29 cellular contexts compared by ENCODE assay signal in the genomic region with DNA sequence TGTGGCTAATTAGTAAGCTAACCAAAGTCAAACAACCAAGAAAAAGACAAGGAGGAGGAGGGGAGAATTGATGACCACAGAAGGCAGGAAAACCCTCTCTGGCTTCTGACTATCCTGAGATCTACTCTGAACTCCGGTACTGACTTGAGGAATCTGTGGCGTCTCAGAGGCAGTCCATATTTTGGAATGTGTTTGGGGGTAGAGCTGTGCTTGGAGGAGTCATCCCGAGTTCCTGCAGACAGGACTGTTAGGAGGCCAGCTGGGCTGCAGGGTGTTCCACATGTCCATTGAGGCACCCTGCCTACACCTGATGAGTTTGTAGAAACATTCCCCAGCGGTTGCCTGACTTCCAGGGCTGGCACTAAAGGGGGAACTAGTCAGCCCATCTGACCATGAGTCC.
"Had no signal": no experiment of that assay in that cellular context is flagged by ENCODE, and none has a peak within 500 bp of the region (broad histone marks: within the 10 kb centered on the region; RNA-seq: fewer than 3 reads in every experiment).

No MANE protein-coding gene starts in this region.

- FAIRE-seq: colon had no signal

- H3K36me3 ChIP-seq: esophagus squamous epithelium, WERI-Rb-1 had no signal

- H3K4me3 ChIP-seq: body of pancreas, esophagus squamous epithelium had no signal

- DNase-seq: activated B cell treated with CpG ODN at 0.5 μM for 24 hours; activated CD4-positive, alpha-beta T cell treated with anti-CD3 and anti-CD28 coated beads for 48 hours; activated CD4-positive, alpha-beta T cell treated with anti-CD3 and anti-CD28 coated beads, Interleukin-2, amount 50 U/mL, for 1 hour; activated CD4-positive, alpha-beta T cell treated with anti-CD3 and anti-CD28 coated beads, Interleukin-2, amount 50 U/mL, for 48 hours; activated CD8-positive, alpha-beta memory T cell treated with anti-CD3 and anti-CD28 coated beads for 24 hours; activated CD8-positive, alpha-beta T cell treated with anti-CD3 and anti-CD28 coated beads for 36 hours; activated effector memory CD4-positive, alpha-beta T cell treated with Interleukin-2 at 50 U/mL for 16 hours; activated gamma-delta T cell treated with Interleukin-2 at 50 U/mL for 16 hours; activated naive CD4-positive, alpha-beta T cell treated with anti-CD3 and anti-CD28 coated beads, Interleukin-2, amount 50 U/mL, for 16 hours; activated naive CD4-positive, alpha-beta T cell treated with Interleukin-2 at 50 U/mL for 16 hours; activated T-cell treated with anti-CD3 and anti-CD28 coated beads, Interleukin-2, amount 50 U/mL, for 4 hours; amniotic stem cell; anterior cingulate cortex; body of pancreas; caudate nucleus; cortex of kidney; dermis blood vessel endothelial cell; effector CD4-positive, alpha-beta T cell; effector memory CD8-positive, alpha-beta T cell; erythroblast; esophagus squamous epithelium; foreskin melanocyte; head of caudate nucleus; T-helper 17 cell; T1000; WERI-Rb-1 had no signal

- H3K27me3 ChIP-seq: body of pancreas, esophagus squamous epithelium had no signal

- H3K9me3 ChIP-seq: body of pancreas, esophagus squamous epithelium had no signal

- H3K4me1 ChIP-seq: body of pancreas had no signal

- H3K27ac ChIP-seq: body of pancreas, esophagus squamous epithelium, WERI-Rb-1 had no signal

- ATAC-seq: activated CD4-positive, CD25-positive, alpha-beta regulatory T cell treated with anti-CD3 and anti-CD28 coated beads, Interleukin-2, amount 50 U/mL, for 24 hours; activated CD8-positive, alpha-beta T cell treated with anti-CD3 and anti-CD28 coated beads for 36 hours; activated T-cell treated with anti-CD3 and anti-CD28 coated beads, Interleukin-2, amount 50 U/mL, for 4 hours; activated T-helper 17 cell treated with anti-CD3 and anti-CD28 coated beads, Interleukin-2, amount 50 U/mL, for 72 hours; body of pancreas; effector memory CD8-positive, alpha-beta T cell; T-helper 17 cell had no signal
